Comparison of ENCODE assay signal across 2 cellular contexts in the genomic region with DNA sequence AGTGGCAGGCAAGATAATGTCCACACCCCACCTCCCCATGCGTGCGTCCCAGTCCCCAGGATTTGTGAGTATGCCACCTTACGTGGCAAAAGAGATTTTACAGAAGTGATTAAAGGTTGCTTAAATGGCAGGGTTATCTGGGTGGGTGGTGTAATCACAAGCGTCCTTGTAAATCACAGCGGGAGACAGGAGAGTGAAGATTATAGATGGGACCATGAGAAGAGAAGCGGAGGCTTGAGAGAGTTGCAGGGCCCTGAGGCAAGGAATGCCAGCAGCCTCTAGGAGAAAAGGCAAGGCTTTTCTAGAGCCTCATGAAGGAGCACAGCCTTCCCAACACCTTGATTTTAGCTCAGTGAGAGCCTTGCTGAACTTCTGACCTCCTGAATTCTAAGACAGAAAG.
TF ChIP-seq lines count a peak whose summit lies in the region.

No MANE protein-coding gene starts in this region.

TF ChIP-seq in GM23338, 12 proteins besides CTCF, POLR2A, EP300 and RAD21:
- TF ChIP-seq ZNF331 (CRISPR knock-in tag; IDR thresholded peaks at IDR 0.05; ENCODE audit: low read depth) (no peak), EZH2phosphoT487 (IDR thresholded peaks at IDR 0.05; ENCODE audit: unreplicated experiment) (no peak)
- TF ChIP-seq, protein P1, sequence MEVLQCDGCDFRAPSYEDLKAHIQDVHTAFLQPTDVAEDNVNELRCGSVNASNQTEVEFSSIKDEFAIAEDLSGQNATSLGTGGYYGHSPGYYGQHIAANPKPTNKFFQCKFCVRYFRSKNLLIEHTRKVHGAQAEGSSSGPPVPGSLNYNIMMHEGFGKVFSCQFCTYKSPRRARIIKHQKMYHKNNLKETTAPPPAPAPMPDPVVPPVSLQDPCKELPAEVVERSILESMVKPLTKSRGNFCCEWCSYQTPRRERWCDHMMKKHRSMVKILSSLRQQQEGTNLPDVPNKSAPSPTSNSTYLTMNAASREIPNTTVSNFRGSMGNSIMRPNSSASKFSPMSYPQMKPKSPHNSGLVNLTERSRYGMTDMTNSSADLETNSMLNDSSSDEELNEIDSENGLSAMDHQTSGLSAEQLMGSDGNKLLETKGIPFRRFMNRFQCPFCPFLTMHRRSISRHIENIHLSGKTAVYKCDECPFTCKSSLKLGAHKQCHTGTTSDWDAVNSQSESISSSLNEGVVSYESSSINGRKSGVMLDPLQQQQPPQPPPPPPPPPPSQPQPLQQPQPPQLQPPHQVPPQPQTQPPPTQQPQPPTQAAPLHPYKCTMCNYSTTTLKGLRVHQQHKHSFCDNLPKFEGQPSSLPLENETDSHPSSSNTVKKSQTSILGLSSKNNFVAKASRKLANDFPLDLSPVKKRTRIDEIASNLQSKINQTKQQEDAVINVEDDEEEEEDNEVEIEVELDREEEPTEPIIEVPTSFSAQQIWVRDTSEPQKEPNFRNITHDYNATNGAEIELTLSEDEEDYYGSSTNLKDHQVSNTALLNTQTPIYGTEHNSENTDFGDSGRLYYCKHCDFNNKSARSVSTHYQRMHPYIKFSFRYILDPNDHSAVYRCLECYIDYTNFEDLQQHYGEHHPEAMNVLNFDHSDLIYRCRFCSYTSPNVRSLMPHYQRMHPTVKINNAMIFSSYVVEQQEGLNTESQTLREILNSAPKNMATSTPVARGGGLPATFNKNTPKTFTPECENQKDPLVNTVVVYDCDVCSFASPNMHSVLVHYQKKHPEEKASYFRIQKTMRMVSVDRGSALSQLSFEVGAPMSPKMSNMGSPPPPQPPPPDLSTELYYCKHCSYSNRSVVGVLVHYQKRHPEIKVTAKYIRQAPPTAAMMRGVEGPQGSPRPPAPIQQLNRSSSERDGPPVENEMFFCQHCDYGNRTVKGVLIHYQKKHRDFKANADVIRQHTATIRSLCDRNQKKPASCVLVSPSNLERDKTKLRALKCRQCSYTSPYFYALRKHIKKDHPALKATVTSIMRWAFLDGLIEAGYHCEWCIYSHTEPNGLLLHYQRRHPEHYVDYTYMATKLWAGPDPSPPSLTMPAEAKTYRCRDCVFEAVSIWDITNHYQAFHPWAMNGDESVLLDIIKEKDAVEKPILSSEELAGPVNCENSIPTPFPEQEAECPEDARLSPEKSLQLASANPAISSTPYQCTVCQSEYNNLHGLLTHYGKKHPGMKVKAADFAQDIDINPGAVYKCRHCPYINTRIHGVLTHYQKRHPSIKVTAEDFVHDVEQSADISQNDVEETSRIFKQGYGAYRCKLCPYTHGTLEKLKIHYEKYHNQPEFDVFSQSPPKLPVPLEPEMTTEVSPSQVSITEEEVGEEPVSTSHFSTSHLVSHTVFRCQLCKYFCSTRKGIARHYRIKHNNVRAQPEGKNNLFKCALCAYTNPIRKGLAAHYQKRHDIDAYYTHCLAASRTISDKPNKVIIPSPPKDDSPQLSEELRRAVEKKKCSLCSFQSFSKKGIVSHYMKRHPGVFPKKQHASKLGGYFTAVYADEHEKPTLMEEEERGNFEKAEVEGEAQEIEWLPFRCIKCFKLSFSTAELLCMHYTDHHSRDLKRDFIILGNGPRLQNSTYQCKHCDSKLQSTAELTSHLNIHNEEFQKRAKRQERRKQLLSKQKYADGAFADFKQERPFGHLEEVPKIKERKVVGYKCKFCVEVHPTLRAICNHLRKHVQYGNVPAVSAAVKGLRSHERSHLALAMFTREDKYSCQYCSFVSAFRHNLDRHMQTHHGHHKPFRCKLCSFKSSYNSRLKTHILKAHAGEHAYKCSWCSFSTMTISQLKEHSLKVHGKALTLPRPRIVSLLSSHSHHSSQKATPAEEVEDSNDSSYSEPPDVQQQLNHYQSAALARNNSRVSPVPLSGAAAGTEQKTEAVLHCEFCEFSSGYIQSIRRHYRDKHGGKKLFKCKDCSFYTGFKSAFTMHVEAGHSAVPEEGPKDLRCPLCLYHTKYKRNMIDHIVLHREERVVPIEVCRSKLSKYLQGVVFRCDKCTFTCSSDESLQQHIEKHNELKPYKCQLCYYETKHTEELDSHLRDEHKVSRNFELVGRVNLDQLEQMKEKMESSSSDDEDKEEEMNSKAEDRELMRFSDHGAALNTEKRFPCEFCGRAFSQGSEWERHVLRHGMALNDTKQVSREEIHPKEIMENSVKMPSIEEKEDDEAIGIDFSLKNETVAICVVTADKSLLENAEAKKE (CRISPR knock-in tag; IDR thresholded peaks at IDR 0.05): no peak
TF ChIP-seq in GM23338: peak in this region for 0.

TF ChIP-seq in HepG2, 621 proteins besides CTCF, POLR2A, EP300 and RAD21:
- peak; percentile 29 for TF ChIP-seq RBM22 (optimal IDR thresholded peaks at IDR 0.05; ENCODE audit: low read length)
- TF ChIP-seq ZNF367 (CRISPR knock-in tag; IDR thresholded peaks at IDR 0.05; ENCODE audit: borderline replicate concordance): no peak
TF ChIP-seq in HepG2: peak in this region for 1.
